ENCODE assay signal across 8 cellular contexts in the genomic region with DNA sequence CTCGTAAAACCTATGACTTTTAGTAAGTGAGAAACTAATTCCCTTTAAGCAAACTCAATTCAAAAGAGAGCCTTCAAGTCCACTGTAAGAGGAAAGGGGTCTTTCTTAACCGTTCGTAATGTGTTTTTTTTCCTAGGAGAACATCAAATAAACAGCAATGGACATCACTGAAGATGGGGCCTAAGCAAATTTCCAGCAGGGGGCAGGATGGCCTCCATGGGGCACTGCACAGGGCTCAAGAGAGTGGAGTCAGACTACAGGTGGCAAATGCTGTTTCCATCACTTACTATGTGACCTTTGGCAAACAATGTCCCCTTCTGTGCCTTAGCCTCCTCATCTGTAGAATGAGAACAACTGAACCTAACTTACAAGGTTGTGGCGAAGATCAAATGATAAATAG.
DNase-seq lines count a peak whose midpoint lies in the region; ATAC-seq and TF ChIP-seq lines count a peak whose summit lies in the region.

No MANE protein-coding gene starts in this region.

- H3K27me3 Mint-ChIP-seq in activated naive CD8-positive, alpha-beta T cell treated with anti-CD3 and anti-CD28 coated beads, Interleukin-2, amount 50 U/mL, for 24 hours: no peaks in the 10 kb centered on the region

- no peak overlapping the region for H2AFZ ChIP-seq in parathyroid adenoma

- H3K4me3 Mint-ChIP-seq in activated naive CD8-positive, alpha-beta T cell treated with anti-CD3 and anti-CD28 coated beads, Interleukin-2, amount 50 U/mL, for 24 hours: no peak overlapping the region

- H3K4me2 ChIP-seq in parathyroid adenoma (ENCODE audit: low read length): no peak overlapping the region

- peak; percentile 13 for DNase-seq in GM10266 (ENCODE audit: extremely low spot score)
- DNase-seq in NAMALWA (ENCODE audit: low spot score): peak; percentile 37
- peak; percentile 34 for DNase-seq in activated naive CD8-positive, alpha-beta T cell treated with anti-CD3 and anti-CD28 coated beads, Interleukin-2, amount 50 U/mL, for 24 hours
- DNase-seq in NCI-H1930 (lab: John Stamatoyannopoulos, UW): no peak
- no peak for DNase-seq in NCI-H748 treated with DMSO at 0.1 percent for 48 hours (lab: John Stamatoyannopoulos, UW)
- no peak for DNase-seq in NCI-H1092 treated with DMSO at 0.1 percent for 48 hours (lab: John Stamatoyannopoulos, UW)

- no peaks in the 10 kb centered on the region for H3K36me3 Mint-ChIP-seq in activated naive CD8-positive, alpha-beta T cell treated with anti-CD3 and anti-CD28 coated beads, Interleukin-2, amount 50 U/mL, for 24 hours (ENCODE audit: low read depth)

- no peaks in the 10 kb centered on the region for H3K79me2 ChIP-seq in parathyroid adenoma

- no peaks in the 10 kb centered on the region for H3K4me1 ChIP-seq in parathyroid adenoma

- H3K27ac Mint-ChIP-seq in activated naive CD8-positive, alpha-beta T cell treated with anti-CD3 and anti-CD28 coated beads, Interleukin-2, amount 50 U/mL, for 24 hours: no peak overlapping the region

- no peak overlapping the region for H3K27ac ChIP-seq in parathyroid adenoma

- H3K9me3 Mint-ChIP-seq in activated naive CD8-positive, alpha-beta T cell treated with anti-CD3 and anti-CD28 coated beads, Interleukin-2, amount 50 U/mL, for 24 hours: no peaks in the 10 kb centered on the region

- ATAC-seq in activated naive CD8-positive, alpha-beta T cell treated with anti-CD3 and anti-CD28 coated beads, Interleukin-2, amount 50 U/mL, for 24 hours: peak; percentile 65
- no peak for ATAC-seq in HG03280 (IDR thresholded peaks at IDR 0.05; ENCODE audit: unreplicated experiment)

- H3K27me3 ChIP-seq in parathyroid adenoma (ENCODE audit: control insufficient read depth, insufficient read depth, low read length): no peaks in the 10 kb centered on the region

- H3K9me3 ChIP-seq in parathyroid adenoma (ENCODE audit: control insufficient read depth, low read length): no peaks in the 10 kb centered on the region

- TF ChIP-seq CTCF in GM10266 (IDR thresholded peaks at IDR 0.05; ENCODE audit: control insufficient read depth, insufficient read depth, low read depth, missing control alignments) (no peak), parathyroid adenoma (IDR thresholded peaks at IDR 0.05) (peak; percentile 56)

- no peaks in the 10 kb centered on the region for H3K36me3 ChIP-seq in parathyroid adenoma (ENCODE audit: control insufficient read depth, insufficient read depth, low read length)

- no peaks in the 10 kb centered on the region for H3K4me1 Mint-ChIP-seq in activated naive CD8-positive, alpha-beta T cell treated with anti-CD3 and anti-CD28 coated beads, Interleukin-2, amount 50 U/mL, for 24 hours

- H3K4me3 ChIP-seq in parathyroid adenoma (ENCODE audit: low read depth, low read length): no peak overlapping the region

- H3K9ac ChIP-seq in parathyroid adenoma: no peak overlapping the region

Comparison
In these comparisons a context has a peak if more than half of its experiments do, and no peak if none do; other contexts are left out.
1. DNase-seq: peak in GM10266 (single experiment), NAMALWA (single experiment) and activated naive CD8-positive, alpha-beta T cell treated with anti-CD3 and anti-CD28 coated beads, Interleukin-2, amount 50 U/mL, for 24 hours (single experiment); none in NCI-H1930 (0 of 2), NCI-H748 treated with DMSO at 0.1 percent for 48 hours (single experiment) and NCI-H1092 treated with DMSO at 0.1 percent for 48 hours (single experiment).